ENCODE assay signal across 10 cellular contexts in the genomic region with DNA sequence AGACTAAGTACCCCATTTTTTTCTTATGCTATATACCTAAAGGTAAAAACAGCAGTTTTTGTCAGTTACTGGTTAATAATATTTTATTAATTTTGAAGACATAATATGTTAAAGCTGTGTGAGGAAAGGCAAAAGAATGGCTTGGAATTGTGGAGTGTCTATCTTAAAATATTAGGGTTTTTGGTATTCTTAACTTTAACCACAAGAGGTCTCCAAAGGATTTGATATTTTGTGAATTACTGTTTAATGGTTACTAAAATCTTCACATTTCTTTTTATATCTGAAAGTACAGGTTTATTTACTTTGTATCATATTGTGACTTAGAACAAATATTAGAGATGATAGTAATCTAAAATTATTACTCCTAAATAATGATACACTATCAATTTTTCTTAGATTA. TPM values are rescaled to one million over a fixed set of nuclear protein-coding genes. Genes with fewer than 3 reads are reported as not detected.
DNase-seq lines count a peak whose midpoint lies in the region; ATAC-seq and TF ChIP-seq lines count a peak whose summit lies in the region.
"Had no signal": no experiment of that assay in that cellular context is flagged by ENCODE, and none has a peak within 500 bp of the region (broad histone marks: within the 10 kb centered on the region; RNA-seq: fewer than 3 reads in every experiment).

No MANE protein-coding gene starts in this region.

- H3K27me3 ChIP-seq in heart left ventricle (no peaks in the 10 kb centered on the region), foreskin keratinocyte (no peaks in the 10 kb centered on the region), upper lobe of right lung (no peaks in the 10 kb centered on the region)

- ATAC-seq in heart left ventricle (no peak), Right ventricle myocardium inferior (no peak), foreskin keratinocyte (no peak), upper lobe of right lung (no peak), HG03108 (IDR thresholded peaks at IDR 0.05; ENCODE audit: unreplicated experiment) (no peak), GM18505 (IDR thresholded peaks at IDR 0.05; ENCODE audit: unreplicated experiment) (no peak)
- ATAC-seq: left cardiac atrium had no signal

- TF ChIP-seq POLR2A in heart left ventricle (IDR thresholded peaks at IDR 0.05), result no peak
- TF ChIP-seq POLR2A in GM18505 (IDR thresholded peaks at IDR 0.05; ENCODE audit: borderline replicate concordance, extremely low read depth, insufficient read depth, insufficient read length), result no peak

- intact Hi-C loops in heart left ventricle (cut with DNase I), result loop anchor here in 8 of 10 donors (5.0 to 10.0 kb wide), 7 partner anchors 498 to 618 kb away; a partner anchor contains a TSS
- intact Hi-C loops in Right ventricle myocardium inferior (cut with DNase I), result loop anchor here (5.0 kb wide), 1 partner anchor 506 kb away; no protein-coding TSS in a partner anchor
- intact Hi-C loops in upper lobe of right lung (cut with DNase I), result no loop called here

- H3K4me3 ChIP-seq in heart left ventricle (no peak overlapping the region), upper lobe of right lung (no peak overlapping the region)

- H3K9me3 ChIP-seq in heart left ventricle, result peaks cover 0 to 6% (median 0%) of the 10 kb centered on the region in 12 donors
- H3K9me3 ChIP-seq in upper lobe of right lung, result no peaks in the 10 kb centered on the region

- H3K4me1 ChIP-seq in heart left ventricle (no peaks in the 10 kb centered on the region), foreskin keratinocyte (no peaks in the 10 kb centered on the region), upper lobe of right lung (peaks cover 7% of the 10 kb centered on the region)

- TF ChIP-seq CTCF in heart left ventricle (IDR thresholded peaks at IDR 0.05), result peak in 11 of 12 donors; percentile 17 to 53 (median 33)
- TF ChIP-seq CTCF in RWPE1 (conservative IDR thresholded peaks at IDR 0.05; ENCODE audit: low read depth), result peak; percentile 41; the same call in 1 of the 2 replicates
- TF ChIP-seq CTCF in foreskin keratinocyte (conservative IDR thresholded peaks at IDR 0.05), result peak; percentile 59
- peak; percentile 40 for TF ChIP-seq CTCF in upper lobe of right lung (IDR thresholded peaks at IDR 0.05)

- H3K36me3 ChIP-seq in heart left ventricle (peaks cover 0 to 22% (median 17%) of the 10 kb centered on the region in 9 donors), upper lobe of right lung (no peaks in the 10 kb centered on the region)

- CTCF ChIA-PET in RWPE1 (lab: Yijun Ruan, JAX), result interaction anchor here (0.6 to 1.4 kb wide), 2 partner anchors 245 to 421 kb away, joined by 3 to 9 read pairs; no protein-coding TSS in a partner anchor

- DNase-seq in heart left ventricle (no peak), Right ventricle myocardium inferior (ENCODE audit: missing footprints) (no peak), RWPE1 (ENCODE audit: low spot score) (peak; percentile 16), foreskin keratinocyte (no peak), upper lobe of right lung (no peak), GM19238 (ENCODE audit: insufficient read length, low spot score) (no peak)
- DNase-seq: left cardiac atrium had no signal

- POLR2A ChIA-PET in RWPE1 (lab: Yijun Ruan, JAX; ENCODE audit: low non-redundant PET), result no interaction called here

- H3K27ac ChIP-seq in heart left ventricle (no peak overlapping the region), RWPE1 (no peak overlapping the region), foreskin keratinocyte (no peak overlapping the region), upper lobe of right lung (no peak overlapping the region)
- H3K27ac ChIP-seq: HL-60 had no signal

RNA-seq across cellular contexts. Expression of a gene that starts 32.0 kb away (rescaled TPM):
- total RNA-seq in heart left ventricle (10 to 100 TPM in 5 of 9 donors, 1 to 10 TPM in 4; 1.6 to 18.9 (median 11.6) TPM), Right ventricle myocardium inferior (11.1 TPM), foreskin keratinocyte (38.5 and 47.9 TPM in 2 replicates), upper lobe of right lung (9.0 TPM)
- polyA plus RNA-seq in heart left ventricle (1 to 10 TPM; 8.1 to 9.6 TPM), foreskin keratinocyte (18.6 and 27.2 TPM in 2 replicates)

RNA-seq across cellular contexts. Expression of a gene that starts 32.3 kb away (rescaled TPM):
- total RNA-seq in heart left ventricle (10 to 100 TPM in 4 of 9 donors, 1 to 10 TPM in 5; 6.0 to 15.8 (median 9.2) TPM), Right ventricle myocardium inferior (10.4 TPM), foreskin keratinocyte (13.3 and 15.6 TPM in 2 replicates), upper lobe of right lung (13.7 TPM)
- polyA plus RNA-seq in heart left ventricle (1 to 10 TPM; 2.9 to 4.8 TPM), foreskin keratinocyte (2.9 and 4.1 TPM in 2 replicates)
